Comparison of ENCODE assay signal across 17 cellular contexts in the genomic region with DNA sequence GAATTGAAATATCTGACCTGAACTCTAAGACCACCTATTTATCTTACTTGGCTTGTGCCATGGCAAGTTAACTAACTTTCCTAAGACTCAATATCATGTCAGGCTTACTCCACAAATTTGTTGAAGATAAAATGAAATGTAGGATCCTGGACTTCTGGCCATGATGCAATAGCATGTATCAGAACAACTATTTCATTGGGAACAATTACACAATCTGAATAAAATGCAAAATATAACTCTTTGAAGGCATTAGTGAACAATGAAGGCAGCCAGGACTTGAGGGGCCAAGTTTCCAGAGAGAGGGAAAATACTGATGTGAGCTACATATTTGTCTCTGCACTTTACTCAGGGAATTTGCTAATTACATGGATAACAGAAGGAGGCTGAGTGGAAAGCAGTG.
"Had no signal": no experiment of that assay in that cellular context is flagged by ENCODE, and none has a peak within 500 bp of the region (broad histone marks: within the 10 kb centered on the region; RNA-seq: fewer than 3 reads in every experiment).

No MANE protein-coding gene starts in this region.

- H3K27me3 ChIP-seq: colonic mucosa, esophagus squamous epithelium, ovary, right atrium auricular region had no signal

- H3K27ac Mint-ChIP-seq: mesothelial cell of epicardium, natural killer cell had no signal

- DNase-seq: cerebellar nuclear complex; colonic mucosa; dermis blood vessel endothelial cell; esophagus squamous epithelium; foreskin fibroblast; head of caudate nucleus; hippocampal formation; natural killer cell; nucleus accumbens; ovary; stimulated activated CD4-positive, alpha-beta T cell treated with anti-CD3 and anti-CD28 coated beads, Interleukin-2, amount 100 ng/mL, for 48 hours; stimulated activated naive CD4-positive, alpha-beta T cell treated with Interleukin-2 at 50 U/mL for 16 hours; trophoblast cell had no signal

- H3K27ac ChIP-seq: colonic mucosa, ovary, right atrium auricular region had no signal

- ATAC-seq: natural killer cell had no signal

- H3K36me3 ChIP-seq: colonic mucosa, esophagus squamous epithelium, ovary, right atrium auricular region had no signal

- H3K4me3 Mint-ChIP-seq: mesothelial cell of epicardium, natural killer cell, neural crest cell had no signal

- H3K4me1 ChIP-seq: colonic mucosa, right atrium auricular region had no signal

- H3K9me3 Mint-ChIP-seq: natural killer cell had no signal

- H3K4me2 ChIP-seq: smooth muscle cell had no signal

- H3K9me3 ChIP-seq: colonic mucosa, esophagus squamous epithelium, ovary, right atrium auricular region had no signal

- H3K4me3 ChIP-seq: colonic mucosa, esophagus squamous epithelium, ovary, right atrium auricular region, smooth muscle cell had no signal

- H3K36me3 Mint-ChIP-seq: natural killer cell had no signal
